In genomic region chr12:113056631-113057488, GRCh38 we compare ENCODE assay signal across 8 cellular contexts. TPM values are rescaled to one million over a fixed set of nuclear protein-coding genes. Genes with fewer than 3 reads are reported as not detected.
DNase-seq lines count a peak whose midpoint lies in the region; ATAC-seq and TF ChIP-seq lines count a peak whose summit lies in the region.

TSS of gene DTX1 (plus strand) at chr12:113056730. CDS start at chr12:113058193, 1,463 bp downstream.

- CTCF ChIA-PET in PC-3 (lab: Charles Lee): no interaction called here

- H3K36me3 ChIP-seq in PC-3 (ENCODE audit: low read depth, low read length): no peaks in the 10 kb centered on the region

- no peaks in the 10 kb centered on the region for H3K79me2 ChIP-seq in PC-3 (ENCODE audit: low read length)

- no TSS peak for BruUV-seq in PC-3 (replicated peaks; lab: Mats Ljungman, UMichigan)

- POLR2A ChIA-PET in PC-3 (lab: Charles Lee; ENCODE audit: unreplicated experiment): no interaction called here

- ATAC-seq in PC-3 (peak; percentile 44; the same call in 1 of the 2 replicates), left lobe of liver (peak; percentile 82), GM21576 (IDR thresholded peaks at IDR 0.05; ENCODE audit: unreplicated experiment) (no peak)

- DNase-seq in Ammon's horn (ENCODE audit: low spot score) (peak; percentile 47), PC-3 (no peak), astrocyte of the cerebellum (ENCODE audit: low read depth) (no peak), left lobe of liver (ENCODE audit: low spot score) (no peak), NCI-H510A (lab: John Stamatoyannopoulos, UW) (no peak), SHP77 (lab: John Stamatoyannopoulos, UW) (no peak)
- peak; percentile 8 for DNase-seq in stimulated activated CD8-positive, alpha-beta memory T cell treated with anti-CD3 and anti-CD28 coated beads, Interleukin-12 subunit alpha, Interleukin-12 subunit beta, amount 100 ng/mL, for 1 hour (ENCODE audit: low read depth)

- H3K9me2 ChIP-seq in PC-3 (replicated peaks; ENCODE audit: low read length): no peaks in the 10 kb centered on the region

- intact Hi-C loops in PC-3 (cut with micrococcal nuclease): no loop called here

- H3K4me3 ChIP-seq in PC-3 (ENCODE audit: low read length) (peak within 1 kb of the TSS; percentile 37; the same call in 1 of the 2 replicates), astrocyte of the cerebellum (ENCODE audit: low read depth, low read length) (peak within 1 kb of the TSS; percentile 35)

- no peaks in the 10 kb centered on the region for H4K20me1 ChIP-seq in PC-3 (ENCODE audit: low read length)

- H3K27me3 ChIP-seq in PC-3 (ENCODE audit: low read length): peaks cover 47% of the 10 kb centered on the region

- no peaks in the 10 kb centered on the region for H3K9me3 ChIP-seq in PC-3 (ENCODE audit: low read length)

- H3K4me1 ChIP-seq in PC-3 (ENCODE audit: insufficient read depth, low read length): no peaks in the 10 kb centered on the region

- H2AFZ ChIP-seq in PC-3 (ENCODE audit: low read length): no peak within 1 kb of the TSS

- H3K9ac ChIP-seq in PC-3 (ENCODE audit: low read length): no peak within 1 kb of the TSS

- H3F3A ChIP-seq in PC-3 (ENCODE audit: low read length, unreplicated experiment): no peaks in the 10 kb centered on the region

- H3K4me2 ChIP-seq in PC-3 (ENCODE audit: low read length): peak within 1 kb of the TSS; percentile 50

- no peak within 1 kb of the TSS for H3K27ac ChIP-seq in PC-3 (ENCODE audit: low read length)

- TF ChIP-seq CTCF in PC-3 (conservative IDR thresholded peaks at IDR 0.05; ENCODE audit: low read depth, low read length): no peak
- TF ChIP-seq CTCF in astrocyte of the cerebellum (IDR thresholded peaks at IDR 0.05; ENCODE audit: low read depth, low read length, missing control alignments): no peak

- in situ Hi-C loops in astrocyte of the cerebellum (cut with HindIII; ENCODE audit: low sequenced_read_pairs): loop anchor here (25.0 kb wide), 1 partner anchor 105 kb away; no protein-coding TSS in a partner anchor

RNA-seq across cellular contexts. Expression of gene DTX1, which starts in this region (rescaled TPM):
- not detected in 2 replicates for total RNA-seq in PC-3 (2014; rRNA removed)
- total RNA-seq in left lobe of liver: 24.5 TPM

Comparison
In these comparisons a context has a peak if more than half of its experiments do, and no peak if none do; other contexts are left out.
1. RNA of gene DTX1 (total RNA-seq): 24.5 TPM in left lobe of liver (single experiment); not detected in PC-3; every median in the first group is over 10 times any median in the second.
2. Peak in ATAC-seq, H3K4me3 ChIP-seq and H3K4me2 ChIP-seq in PC-3; RNA of the gene not detected or under 1 TPM.
3. DNase-seq: peak in Ammon's horn (single experiment) and stimulated activated CD8-positive, alpha-beta memory T cell treated with anti-CD3 and anti-CD28 coated beads, Interleukin-12 subunit alpha, Interleukin-12 subunit beta, amount 100 ng/mL, for 1 hour (single experiment); none in PC-3 (single experiment), astrocyte of the cerebellum (single experiment), left lobe of liver (single experiment), NCI-H510A (single experiment) and SHP77 (0 of 2).